In the genomic region with DNA sequence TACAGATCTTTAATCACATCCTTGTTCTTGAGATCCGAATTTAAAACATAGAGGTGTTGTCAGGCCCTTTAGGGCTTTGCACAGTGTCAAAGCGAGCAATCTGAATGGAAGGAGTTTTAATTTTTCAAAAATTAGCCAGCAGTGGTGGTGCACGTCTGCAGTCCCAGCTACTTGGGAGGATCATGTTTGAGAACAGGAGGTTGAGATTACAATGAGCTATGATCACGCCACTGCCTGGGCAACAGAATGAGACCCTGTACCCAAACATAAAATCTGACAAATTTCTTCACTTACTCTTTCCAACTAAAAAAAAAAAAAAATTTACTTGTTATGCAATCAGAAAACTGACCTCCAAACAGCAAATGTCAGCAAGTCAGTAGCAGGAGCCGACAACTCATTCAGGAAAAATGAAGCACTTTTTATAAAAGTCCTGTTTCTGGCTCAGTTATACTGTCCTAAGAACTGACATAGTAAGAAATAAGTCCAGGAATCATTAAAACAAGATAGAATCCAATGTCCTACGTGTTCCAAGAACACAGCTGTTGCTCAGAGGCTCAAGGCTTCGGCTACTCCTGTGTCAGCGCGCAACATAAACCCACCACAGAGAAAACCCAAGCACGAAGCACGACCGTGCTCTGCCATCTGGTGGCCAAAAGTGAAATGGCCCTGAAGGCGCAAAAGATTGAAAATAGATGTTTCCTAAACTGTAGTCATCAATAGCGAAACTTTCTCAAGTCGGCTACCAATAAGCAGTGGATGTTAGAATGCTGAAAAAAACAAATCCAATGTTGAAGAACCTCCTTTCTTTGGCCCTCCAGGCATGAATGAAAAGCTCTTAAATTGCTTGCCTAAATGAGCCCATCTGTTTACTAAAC, we compare ENCODE assay signal across 8 cellular contexts.
DNase-seq lines count a peak whose midpoint lies in the region; ATAC-seq and TF ChIP-seq lines count a peak whose summit lies in the region.

No MANE protein-coding gene starts in this region.

- H3K4me3 ChIP-seq in RWPE2 (ENCODE audit: severe bottlenecking) (no peak overlapping the region), vagina (no peak overlapping the region)

- H3K4me1 ChIP-seq in RWPE2 (ENCODE audit: insufficient read depth, poor library complexity, severe bottlenecking) (peaks cover 4% of the 10 kb centered on the region), vagina (peaks cover 8% of the 10 kb centered on the region)

- intact Hi-C loops in posterior vena cava (cut with DNase I) = no loop called here
- intact Hi-C loops in vagina (cut with DNase I) = loop anchor here (10.0 kb wide), 1 partner anchor 1683 kb away; no protein-coding TSS in a partner anchor

- TF ChIP-seq CTCF in RWPE2 (IDR thresholded peaks at IDR 0.05; ENCODE audit: poor library complexity, severe bottlenecking) = peak; percentile 95
- peak; percentile 68 to 97 (median 86) for TF ChIP-seq CTCF in vagina (IDR thresholded peaks at IDR 0.05)

- H3K27ac ChIP-seq in RWPE2 (ENCODE audit: poor library complexity, severe bottlenecking) (no peak overlapping the region), vagina (peak overlapping the region; percentile 41)

- ATAC-seq in GM21529 (IDR thresholded peaks at IDR 0.05; ENCODE audit: unreplicated experiment) (peak; percentile 93), RWPE2 (ENCODE audit: low read depth) (peak; percentile 72)

- H3K36me3 ChIP-seq in RWPE2 (ENCODE audit: low read depth) = no peaks in the 10 kb centered on the region
- H3K36me3 ChIP-seq in vagina = no peaks in the 10 kb centered on the region

- DNase-seq in EH (ENCODE audit: low read depth) (peak; percentile 70), KG1 (lab: John Stamatoyannopoulos, UW) (peak; percentile 9), RWPE2 (ENCODE audit: low spot score) (no peak), germinal center (ENCODE audit: low spot score) (peak; percentile 56), posterior vena cava (ENCODE audit: low spot score) (peak; percentile 87), vagina (ENCODE audit: extremely low spot score in 2 of 2) (no peak)
- DNase-seq in activated gamma-delta T cell treated with anti-CD3 and anti-CD28 coated beads, Interleukin-2, amount 50 U/mL, for 16 hours (ENCODE audit: low read depth) = peak; percentile 24

- H3K27me3 ChIP-seq in RWPE2 (ENCODE audit: insufficient read depth, poor library complexity, severe bottlenecking) = no peaks in the 10 kb centered on the region
- no peaks in the 10 kb centered on the region for H3K27me3 ChIP-seq in vagina

- H3K9me3 ChIP-seq in RWPE2 (ENCODE audit: severe bottlenecking) (no peaks in the 10 kb centered on the region), vagina (no peaks in the 10 kb centered on the region)

- no peak for TF ChIP-seq POLR2A in vagina (IDR thresholded peaks at IDR 0.05)

Comparison
In these comparisons a context has a peak if more than half of its experiments do, and no peak if none do; other contexts are left out.
1. DNase-seq: peak in EH (single experiment), KG1 (single experiment), activated gamma-delta T cell treated with anti-CD3 and anti-CD28 coated beads, Interleukin-2, amount 50 U/mL, for 16 hours (single experiment), germinal center (single experiment) and posterior vena cava (single experiment); none in RWPE2 (single experiment) and vagina (0 of 2).